9 cellular contexts compared by ENCODE assay signal in genomic region chrX:40845331-40845911, GRCh38.
A peak's percentile ranks its signal among the peaks of the same experiment; 100 is the strongest.
DNase-seq lines count a peak whose midpoint lies in the region; ATAC-seq, FAIRE-seq and TF ChIP-seq lines count a peak whose summit lies in the region.
"Had no signal": no experiment of that assay in that cellular context is flagged by ENCODE, and none has a peak within 500 bp of the region (broad histone marks: within the 10 kb centered on the region; RNA-seq: fewer than 3 reads in every experiment).

No MANE protein-coding gene starts in this region.

- no peak overlapping the region for H3K27ac Mint-ChIP-seq in activated CD8-positive, alpha-beta T cell treated with anti-CD3 and anti-CD28 coated beads for 36 hours
- H3K27ac Mint-ChIP-seq: B cell had no signal

- DNase-seq in Right ventricle myocardium inferior (ENCODE audit: missing footprints), result no peak
- no peak for DNase-seq in cardiac septum (ENCODE audit: low spot score)
- DNase-seq in dedifferentiated amniotic fluid mesenchymal stem cell (ENCODE audit: extremely low spot score), result peak; percentile 70
- DNase-seq in kidney tubule cell (ENCODE audit: low spot score), result peak; percentile 77
- peak; percentile 69 for DNase-seq in urothelium cell line (ENCODE audit: low spot score)
- no peak for DNase-seq in activated CD8-positive, alpha-beta T cell treated with anti-CD3 and anti-CD28 coated beads for 36 hours

- no peak for FAIRE-seq in urothelium cell line (lab: Jason Lieb, UNC)

- peaks cover 12% of the 10 kb centered on the region for H3K9me3 Mint-ChIP-seq in activated CD8-positive, alpha-beta T cell treated with anti-CD3 and anti-CD28 coated beads for 36 hours

- no peaks in the 10 kb centered on the region for H3K27me3 Mint-ChIP-seq in activated CD8-positive, alpha-beta T cell treated with anti-CD3 and anti-CD28 coated beads for 36 hours

- POLR2A ChIA-PET in activated CD8-positive, alpha-beta T cell treated with anti-CD3 and anti-CD28 coated beads for 36 hours (lab: Charles Lee), result no interaction called here

- CTCF ChIA-PET in activated CD8-positive, alpha-beta T cell treated with anti-CD3 and anti-CD28 coated beads for 36 hours (lab: Charles Lee), result no interaction called here

- peak; percentile 72 for ATAC-seq in Right ventricle myocardium inferior
- ATAC-seq in GM18909 (IDR thresholded peaks at IDR 0.05; ENCODE audit: poor library complexity, unreplicated experiment), result no peak
- ATAC-seq in HG02870 (IDR thresholded peaks at IDR 0.05; ENCODE audit: unreplicated experiment), result no peak
- no peak for ATAC-seq in activated CD8-positive, alpha-beta T cell treated with anti-CD3 and anti-CD28 coated beads for 36 hours

- intact Hi-C loops in Right ventricle myocardium inferior (cut with DNase I), result no loop called here
- intact Hi-C loops in cardiac septum (cut with DNase I), result no loop called here
- intact Hi-C loops in activated CD8-positive, alpha-beta T cell treated with anti-CD3 and anti-CD28 coated beads for 36 hours (cut with micrococcal nuclease), result no loop called here

- H3K36me3 Mint-ChIP-seq in activated CD8-positive, alpha-beta T cell treated with anti-CD3 and anti-CD28 coated beads for 36 hours (ENCODE audit: low read depth), result peaks cover 2% of the 10 kb centered on the region

- no peak for TF ChIP-seq CTCF in activated CD8-positive, alpha-beta T cell treated with anti-CD3 and anti-CD28 coated beads for 36 hours (IDR thresholded peaks at IDR 0.05)

- no peaks in the 10 kb centered on the region for H3K4me1 Mint-ChIP-seq in activated CD8-positive, alpha-beta T cell treated with anti-CD3 and anti-CD28 coated beads for 36 hours (ENCODE audit: low read depth)
- H3K4me1 Mint-ChIP-seq: B cell had no signal

- no peak overlapping the region for H3K4me3 Mint-ChIP-seq in activated CD8-positive, alpha-beta T cell treated with anti-CD3 and anti-CD28 coated beads for 36 hours
- H3K4me3 Mint-ChIP-seq: B cell had no signal

Comparison
In these comparisons a context has a peak if more than half of its experiments do, and no peak if none do; other contexts are left out.
1. DNase-seq: peak in dedifferentiated amniotic fluid mesenchymal stem cell (single experiment), kidney tubule cell (single experiment) and urothelium cell line (single experiment); none in Right ventricle myocardium inferior (single experiment), cardiac septum (single experiment) and activated CD8-positive, alpha-beta T cell treated with anti-CD3 and anti-CD28 coated beads for 36 hours (single experiment).